ENCODE assay signal across 1 cellular context in the genomic region with DNA sequence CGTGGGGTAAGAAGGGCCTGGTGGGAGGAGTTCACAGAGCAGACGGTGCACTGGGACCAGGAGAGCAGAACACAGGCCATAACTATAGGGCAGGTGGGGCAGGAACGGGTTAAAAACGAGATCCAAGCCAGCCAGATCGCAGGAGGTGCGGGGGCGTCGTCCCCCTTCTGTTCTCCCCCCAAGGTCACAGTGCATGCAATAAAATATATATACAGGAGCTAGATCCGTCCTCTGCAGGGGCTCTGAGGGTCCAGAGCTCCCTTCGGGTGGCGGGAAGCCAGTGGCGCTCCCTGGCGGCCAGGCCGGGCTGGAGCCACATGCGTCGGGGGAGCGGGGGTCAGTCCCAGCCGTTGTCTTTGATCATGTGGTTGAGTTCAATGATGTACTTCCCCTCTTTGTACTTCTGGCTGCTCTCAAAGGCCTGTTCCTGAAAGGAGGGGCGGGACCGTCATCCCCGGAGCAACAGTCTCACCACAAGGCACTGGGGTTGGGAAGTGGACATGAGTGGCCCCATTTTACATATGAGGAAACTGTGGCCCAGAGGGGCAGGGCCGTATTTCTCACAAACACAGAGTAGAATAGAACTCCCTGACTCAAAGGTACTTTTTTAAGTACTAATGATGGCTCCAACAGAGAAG.
TF ChIP-seq lines count a peak whose summit lies in the region.

No MANE protein-coding gene starts in this region.

TF ChIP-seq in HepG2, 621 proteins besides CTCF, POLR2A, EP300 and RAD21 (continued from another document and continues in another):
- TF ChIP-seq, protein P1, sequence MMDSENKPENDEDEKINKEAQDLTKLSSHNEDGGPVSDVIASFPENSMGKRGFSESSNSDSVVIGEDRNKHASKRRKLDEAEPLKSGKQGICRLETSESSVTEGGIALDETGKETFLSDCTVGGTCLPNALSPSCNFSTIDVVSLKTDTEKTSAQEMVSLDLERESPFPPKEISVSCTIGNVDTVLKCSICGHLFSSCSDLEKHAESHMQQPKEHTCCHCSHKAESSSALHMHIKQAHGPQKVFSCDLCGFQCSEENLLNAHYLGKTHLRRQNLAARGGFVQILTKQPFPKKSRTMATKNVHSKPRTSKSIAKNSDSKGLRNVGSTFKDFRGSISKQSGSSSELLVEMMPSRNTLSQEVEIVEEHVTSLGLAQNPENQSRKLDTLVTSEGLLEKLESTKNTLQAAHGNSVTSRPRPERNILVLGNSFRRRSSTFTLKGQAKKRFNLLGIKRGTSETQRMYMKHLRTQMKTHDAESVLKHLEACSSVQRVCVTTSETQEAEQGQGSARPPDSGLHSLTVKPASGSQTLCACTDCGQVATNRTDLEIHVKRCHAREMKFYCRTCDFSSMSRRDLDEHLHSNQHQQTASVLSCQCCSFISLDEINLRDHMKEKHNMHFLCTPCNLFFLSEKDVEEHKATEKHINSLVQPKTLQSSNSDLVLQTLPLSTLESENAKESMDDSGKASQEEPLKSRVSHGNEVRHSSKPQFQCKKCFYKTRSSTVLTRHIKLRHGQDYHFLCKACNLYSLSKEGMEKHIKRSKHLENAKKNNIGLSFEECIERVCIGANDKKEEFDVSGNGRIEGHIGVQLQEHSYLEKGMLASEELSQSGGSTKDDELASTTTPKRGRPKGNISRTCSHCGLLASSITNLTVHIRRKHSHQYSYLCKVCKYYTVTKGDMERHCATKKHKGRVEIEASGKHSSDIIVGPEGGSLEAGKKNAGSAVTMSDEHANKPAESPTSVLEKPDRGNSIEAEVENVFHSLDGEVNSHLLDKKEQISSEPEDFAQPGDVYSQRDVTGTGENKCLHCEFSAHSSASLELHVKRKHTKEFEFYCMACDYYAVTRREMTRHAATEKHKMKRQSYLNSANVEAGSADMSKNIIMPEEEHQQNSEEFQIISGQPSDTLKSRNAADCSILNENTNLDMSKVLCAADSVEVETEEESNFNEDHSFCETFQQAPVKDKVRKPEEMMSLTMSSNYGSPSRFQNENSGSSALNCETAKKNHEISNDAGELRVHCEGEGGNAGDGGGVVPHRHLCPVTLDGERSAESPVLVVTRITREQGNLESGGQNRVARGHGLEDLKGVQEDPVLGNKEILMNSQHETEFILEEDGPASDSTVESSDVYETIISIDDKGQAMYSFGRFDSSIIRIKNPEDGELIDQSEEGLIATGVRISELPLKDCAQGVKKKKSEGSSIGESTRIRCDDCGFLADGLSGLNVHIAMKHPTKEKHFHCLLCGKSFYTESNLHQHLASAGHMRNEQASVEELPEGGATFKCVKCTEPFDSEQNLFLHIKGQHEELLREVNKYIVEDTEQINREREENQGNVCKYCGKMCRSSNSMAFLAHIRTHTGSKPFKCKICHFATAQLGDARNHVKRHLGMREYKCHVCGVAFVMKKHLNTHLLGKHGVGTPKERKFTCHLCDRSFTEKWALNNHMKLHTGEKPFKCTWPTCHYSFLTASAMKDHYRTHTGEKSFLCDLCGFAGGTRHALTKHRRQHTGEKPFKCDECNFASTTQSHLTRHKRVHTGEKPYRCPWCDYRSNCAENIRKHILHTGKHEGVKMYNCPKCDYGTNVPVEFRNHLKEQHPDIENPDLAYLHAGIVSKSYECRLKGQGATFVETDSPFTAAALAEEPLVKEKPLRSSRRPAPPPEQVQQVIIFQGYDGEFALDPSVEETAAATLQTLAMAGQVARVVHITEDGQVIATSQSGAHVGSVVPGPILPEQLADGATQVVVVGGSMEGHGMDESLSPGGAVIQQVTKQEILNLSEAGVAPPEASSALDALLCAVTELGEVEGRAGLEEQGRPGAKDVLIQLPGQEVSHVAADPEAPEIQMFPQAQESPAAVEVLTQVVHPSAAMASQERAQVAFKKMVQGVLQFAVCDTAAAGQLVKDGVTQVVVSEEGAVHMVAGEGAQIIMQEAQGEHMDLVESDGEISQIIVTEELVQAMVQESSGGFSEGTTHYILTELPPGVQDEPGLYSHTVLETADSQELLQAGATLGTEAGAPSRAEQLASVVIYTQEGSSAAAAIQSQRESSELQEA (CRISPR knock-in tag; IDR thresholded peaks at IDR 0.05; ENCODE audit: not compliant biosample characterization): no peak
- TF ChIP-seq SSRP1 (CRISPR knock-in tag; IDR thresholded peaks at IDR 0.05) (peak; percentile 60; the same call in 1 of the 2 replicates), RARA (CRISPR knock-in tag; IDR thresholded peaks at IDR 0.05) (peak; percentile 63), NFE2 (CRISPR knock-in tag; IDR thresholded peaks at IDR 0.05) (no peak), ZNF136 (CRISPR knock-in tag; IDR thresholded peaks at IDR 0.05; ENCODE audit: low read depth) (no peak; the same call in none of the 2 replicates), ZNF672 (CRISPR knock-in tag; IDR thresholded peaks at IDR 0.05) (no peak), ZNF839 (CRISPR knock-in tag; IDR thresholded peaks at IDR 0.05; ENCODE audit: borderline replicate concordance) (0 out of 2 replicates have a peak, but pooled peaks have one; percentile 80), ZNF615 (CRISPR knock-in tag; IDR thresholded peaks at IDR 0.05; ENCODE audit: borderline replicate concordance) (0 out of 2 replicates have a peak, but pooled peaks have one; percentile 96), HDAC1 (CRISPR knock-in tag; IDR thresholded peaks at IDR 0.05) (peak; percentile 21; the same call in 1 of the 2 replicates), HMG20B (CRISPR knock-in tag; conservative IDR thresholded peaks at IDR 0.05) (peak; percentile 28; the same call in 1 of the 2 replicates), FOXM1 (CRISPR knock-in tag; IDR thresholded peaks at IDR 0.05) (no peak), ZNF143 (CRISPR knock-in tag; IDR thresholded peaks at IDR 0.05) (no peak), ERF (CRISPR knock-in tag; IDR thresholded peaks at IDR 0.05) (peak; percentile 61; the same call in 1 of the 2 replicates), ZNF713 (CRISPR knock-in tag; IDR thresholded peaks at IDR 0.05) (no peak), FOXK2 (IDR thresholded peaks at IDR 0.05) (no peak), POLR2AphosphoS5 (IDR thresholded peaks at IDR 0.05; ENCODE audit: low read depth, low read length) (peak; percentile 28; the same call in 1 of the 2 replicates), ZNF556 (CRISPR knock-in tag; IDR thresholded peaks at IDR 0.05; ENCODE audit: borderline replicate concordance) (peak; percentile 72), JUN (CRISPR knock-in tag; IDR thresholded peaks at IDR 0.05) (peak; percentile 58; the same call in 1 of the 2 replicates), DR1 (CRISPR knock-in tag; IDR thresholded peaks at IDR 0.05) (0 out of 2 replicates have a peak, but pooled peaks have one; percentile 22)
- TF ChIP-seq, protein P2, sequence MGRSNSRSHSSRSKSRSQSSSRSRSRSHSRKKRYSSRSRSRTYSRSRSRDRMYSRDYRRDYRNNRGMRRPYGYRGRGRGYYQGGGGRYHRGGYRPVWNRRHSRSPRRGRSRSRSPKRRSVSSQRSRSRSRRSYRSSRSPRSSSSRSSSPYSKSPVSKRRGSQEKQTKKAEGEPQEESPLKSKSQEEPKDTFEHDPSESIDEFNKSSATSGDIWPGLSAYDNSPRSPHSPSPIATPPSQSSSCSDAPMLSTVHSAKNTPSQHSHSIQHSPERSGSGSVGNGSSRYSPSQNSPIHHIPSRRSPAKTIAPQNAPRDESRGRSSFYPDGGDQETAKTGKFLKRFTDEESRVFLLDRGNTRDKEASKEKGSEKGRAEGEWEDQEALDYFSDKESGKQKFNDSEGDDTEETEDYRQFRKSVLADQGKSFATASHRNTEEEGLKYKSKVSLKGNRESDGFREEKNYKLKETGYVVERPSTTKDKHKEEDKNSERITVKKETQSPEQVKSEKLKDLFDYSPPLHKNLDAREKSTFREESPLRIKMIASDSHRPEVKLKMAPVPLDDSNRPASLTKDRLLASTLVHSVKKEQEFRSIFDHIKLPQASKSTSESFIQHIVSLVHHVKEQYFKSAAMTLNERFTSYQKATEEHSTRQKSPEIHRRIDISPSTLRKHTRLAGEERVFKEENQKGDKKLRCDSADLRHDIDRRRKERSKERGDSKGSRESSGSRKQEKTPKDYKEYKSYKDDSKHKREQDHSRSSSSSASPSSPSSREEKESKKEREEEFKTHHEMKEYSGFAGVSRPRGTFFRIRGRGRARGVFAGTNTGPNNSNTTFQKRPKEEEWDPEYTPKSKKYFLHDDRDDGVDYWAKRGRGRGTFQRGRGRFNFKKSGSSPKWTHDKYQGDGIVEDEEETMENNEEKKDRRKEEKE (IDR thresholded peaks at IDR 0.05): no peak
- TF ChIP-seq, protein P3, sequence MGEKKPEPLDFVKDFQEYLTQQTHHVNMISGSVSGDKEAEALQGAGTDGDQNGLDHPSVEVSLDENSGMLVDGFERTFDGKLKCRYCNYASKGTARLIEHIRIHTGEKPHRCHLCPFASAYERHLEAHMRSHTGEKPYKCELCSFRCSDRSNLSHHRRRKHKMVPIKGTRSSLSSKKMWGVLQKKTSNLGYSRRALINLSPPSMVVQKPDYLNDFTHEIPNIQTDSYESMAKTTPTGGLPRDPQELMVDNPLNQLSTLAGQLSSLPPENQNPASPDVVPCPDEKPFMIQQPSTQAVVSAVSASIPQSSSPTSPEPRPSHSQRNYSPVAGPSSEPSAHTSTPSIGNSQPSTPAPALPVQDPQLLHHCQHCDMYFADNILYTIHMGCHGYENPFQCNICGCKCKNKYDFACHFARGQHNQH (CRISPR knock-in tag; IDR thresholded peaks at IDR 0.05): peak; percentile 86
- TF ChIP-seq, protein P4, sequence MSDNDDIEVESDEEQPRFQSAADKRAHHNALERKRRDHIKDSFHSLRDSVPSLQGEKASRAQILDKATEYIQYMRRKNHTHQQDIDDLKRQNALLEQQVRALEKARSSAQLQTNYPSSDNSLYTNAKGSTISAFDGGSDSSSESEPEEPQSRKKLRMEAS (IDR thresholded peaks at IDR 0.05): peak; percentile 95
- TF ChIP-seq, protein P5, sequence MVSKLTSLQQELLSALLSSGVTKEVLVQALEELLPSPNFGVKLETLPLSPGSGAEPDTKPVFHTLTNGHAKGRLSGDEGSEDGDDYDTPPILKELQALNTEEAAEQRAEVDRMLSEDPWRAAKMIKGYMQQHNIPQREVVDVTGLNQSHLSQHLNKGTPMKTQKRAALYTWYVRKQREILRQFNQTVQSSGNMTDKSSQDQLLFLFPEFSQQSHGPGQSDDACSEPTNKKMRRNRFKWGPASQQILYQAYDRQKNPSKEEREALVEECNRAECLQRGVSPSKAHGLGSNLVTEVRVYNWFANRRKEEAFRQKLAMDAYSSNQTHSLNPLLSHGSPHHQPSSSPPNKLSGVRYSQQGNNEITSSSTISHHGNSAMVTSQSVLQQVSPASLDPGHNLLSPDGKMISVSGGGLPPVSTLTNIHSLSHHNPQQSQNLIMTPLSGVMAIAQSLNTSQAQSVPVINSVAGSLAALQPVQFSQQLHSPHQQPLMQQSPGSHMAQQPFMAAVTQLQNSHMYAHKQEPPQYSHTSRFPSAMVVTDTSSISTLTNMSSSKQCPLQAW (CRISPR knock-in tag; IDR thresholded peaks at IDR 0.05): peak; percentile 51
- TF ChIP-seq, protein P6, sequence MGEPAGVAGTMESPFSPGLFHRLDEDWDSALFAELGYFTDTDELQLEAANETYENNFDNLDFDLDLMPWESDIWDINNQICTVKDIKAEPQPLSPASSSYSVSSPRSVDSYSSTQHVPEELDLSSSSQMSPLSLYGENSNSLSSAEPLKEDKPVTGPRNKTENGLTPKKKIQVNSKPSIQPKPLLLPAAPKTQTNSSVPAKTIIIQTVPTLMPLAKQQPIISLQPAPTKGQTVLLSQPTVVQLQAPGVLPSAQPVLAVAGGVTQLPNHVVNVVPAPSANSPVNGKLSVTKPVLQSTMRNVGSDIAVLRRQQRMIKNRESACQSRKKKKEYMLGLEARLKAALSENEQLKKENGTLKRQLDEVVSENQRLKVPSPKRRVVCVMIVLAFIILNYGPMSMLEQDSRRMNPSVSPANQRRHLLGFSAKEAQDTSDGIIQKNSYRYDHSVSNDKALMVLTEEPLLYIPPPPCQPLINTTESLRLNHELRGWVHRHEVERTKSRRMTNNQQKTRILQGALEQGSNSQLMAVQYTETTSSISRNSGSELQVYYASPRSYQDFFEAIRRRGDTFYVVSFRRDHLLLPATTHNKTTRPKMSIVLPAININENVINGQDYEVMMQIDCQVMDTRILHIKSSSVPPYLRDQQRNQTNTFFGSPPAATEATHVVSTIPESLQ (CRISPR knock-in tag; conservative IDR thresholded peaks at IDR 0.05): no peak
- TF ChIP-seq, protein P7, sequence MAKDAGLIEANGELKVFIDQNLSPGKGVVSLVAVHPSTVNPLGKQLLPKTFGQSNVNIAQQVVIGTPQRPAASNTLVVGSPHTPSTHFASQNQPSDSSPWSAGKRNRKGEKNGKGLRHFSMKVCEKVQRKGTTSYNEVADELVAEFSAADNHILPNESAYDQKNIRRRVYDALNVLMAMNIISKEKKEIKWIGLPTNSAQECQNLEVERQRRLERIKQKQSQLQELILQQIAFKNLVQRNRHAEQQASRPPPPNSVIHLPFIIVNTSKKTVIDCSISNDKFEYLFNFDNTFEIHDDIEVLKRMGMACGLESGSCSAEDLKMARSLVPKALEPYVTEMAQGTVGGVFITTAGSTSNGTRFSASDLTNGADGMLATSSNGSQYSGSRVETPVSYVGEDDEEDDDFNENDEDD (CRISPR knock-in tag; IDR thresholded peaks at IDR 0.05; ENCODE audit: borderline replicate concordance): peak; percentile 96
- TF ChIP-seq, protein P8, sequence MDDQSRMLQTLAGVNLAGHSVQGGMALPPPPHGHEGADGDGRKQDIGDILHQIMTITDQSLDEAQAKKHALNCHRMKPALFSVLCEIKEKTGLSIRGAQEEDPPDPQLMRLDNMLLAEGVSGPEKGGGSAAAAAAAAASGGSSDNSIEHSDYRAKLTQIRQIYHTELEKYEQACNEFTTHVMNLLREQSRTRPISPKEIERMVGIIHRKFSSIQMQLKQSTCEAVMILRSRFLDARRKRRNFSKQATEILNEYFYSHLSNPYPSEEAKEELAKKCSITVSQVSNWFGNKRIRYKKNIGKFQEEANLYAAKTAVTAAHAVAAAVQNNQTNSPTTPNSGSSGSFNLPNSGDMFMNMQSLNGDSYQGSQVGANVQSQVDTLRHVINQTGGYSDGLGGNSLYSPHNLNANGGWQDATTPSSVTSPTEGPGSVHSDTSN (CRISPR knock-in tag; IDR thresholded peaks at IDR 0.05; ENCODE audit: borderline replicate concordance): no peak; the same call in 1 of the 2 replicates
- TF ChIP-seq, protein P9, sequence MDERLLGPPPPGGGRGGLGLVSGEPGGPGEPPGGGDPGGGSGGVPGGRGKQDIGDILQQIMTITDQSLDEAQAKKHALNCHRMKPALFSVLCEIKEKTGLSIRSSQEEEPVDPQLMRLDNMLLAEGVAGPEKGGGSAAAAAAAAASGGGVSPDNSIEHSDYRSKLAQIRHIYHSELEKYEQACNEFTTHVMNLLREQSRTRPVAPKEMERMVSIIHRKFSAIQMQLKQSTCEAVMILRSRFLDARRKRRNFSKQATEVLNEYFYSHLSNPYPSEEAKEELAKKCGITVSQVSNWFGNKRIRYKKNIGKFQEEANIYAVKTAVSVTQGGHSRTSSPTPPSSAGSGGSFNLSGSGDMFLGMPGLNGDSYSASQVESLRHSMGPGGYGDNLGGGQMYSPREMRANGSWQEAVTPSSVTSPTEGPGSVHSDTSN (CRISPR knock-in tag; IDR thresholded peaks at IDR 0.05): no peak
